ENCODE assay signal across 12 cellular contexts in genomic region chr5:139383275-139383992, GRCh38. TPM values are rescaled to one million over a fixed set of nuclear protein-coding genes. Genes with fewer than 3 reads are reported as not detected.
A peak's percentile ranks its signal among the peaks of the same experiment; 100 is the strongest.
DNase-seq lines count a peak whose midpoint lies in the region; ATAC-seq and TF ChIP-seq lines count a peak whose summit lies in the region.
"Had no signal": no experiment of that assay in that cellular context is flagged by ENCODE, and none has a peak within 500 bp of the region (broad histone marks: within the 10 kb centered on the region; RNA-seq: fewer than 3 reads in every experiment).

SLC23A1 (minus strand) TSS chr5:139383297; CDS start chr5:139383253, 44 bp downstream.

- H3K27ac ChIP-seq in DND-41 (ENCODE audit: low read length) (peak within 1 kb of the TSS; percentile 99), coronary artery (peak within 1 kb of the TSS in 1 of 2 donors; percentile 60), osteoblast (ENCODE audit: low read depth, low read length) (no peak within 1 kb of the TSS)

- H3K4me3 ChIP-seq in DND-41 (ENCODE audit: low read depth in 1 of 2, low read length in 2 of 2): no peak within 1 kb of the TSS
- 0 out of 2 replicates have a peak within 1 kb of the TSS, but pooled peaks have one; percentile 22 for H3K4me3 ChIP-seq in LNCaP clone FGC (ENCODE audit: low read depth, low read length)
- no peak within 1 kb of the TSS for H3K4me3 ChIP-seq in coronary artery
- no peak within 1 kb of the TSS for H3K4me3 ChIP-seq in osteoblast (ENCODE audit: insufficient read depth, low read length)
- H3K4me3 ChIP-seq: GM23338 had no signal

- peak within 1 kb of the TSS; percentile 87 for H3K9ac ChIP-seq in DND-41 (ENCODE audit: low read depth, low read length)

- H3K4me1 ChIP-seq in DND-41 (ENCODE audit: insufficient read depth, low read length) (peaks cover 53% of the 10 kb centered on the region), osteoblast (ENCODE audit: insufficient read depth, low read length) (peaks cover 4% of the 10 kb centered on the region)

- H3K9me3 ChIP-seq in DND-41 (ENCODE audit: insufficient read depth, low read length, severe bottlenecking) (no peaks in the 10 kb centered on the region), osteoblast (ENCODE audit: low read depth, low read length) (no peaks in the 10 kb centered on the region)

- H4K20me1 ChIP-seq in DND-41 (ENCODE audit: insufficient read depth, low read length): peaks cover 24% of the 10 kb centered on the region
- no peaks in the 10 kb centered on the region for H4K20me1 ChIP-seq in osteoblast (ENCODE audit: insufficient read depth, low read length)

- H3K4me2 ChIP-seq in DND-41 (ENCODE audit: insufficient read depth, low read length) (peak within 1 kb of the TSS; percentile 46; the same call in 1 of the 2 replicates), osteoblast (ENCODE audit: insufficient read depth, low read length) (no peak within 1 kb of the TSS)
- H3K4me2 ChIP-seq: GM23338 had no signal

- H3K36me3 ChIP-seq in DND-41 (ENCODE audit: insufficient read depth, low read length): peaks cover 32% of the 10 kb centered on the region
- no peaks in the 10 kb centered on the region for H3K36me3 ChIP-seq in osteoblast (ENCODE audit: insufficient read depth, low read length)

- H3K27me3 ChIP-seq in DND-41 (ENCODE audit: insufficient read depth, low read length, poor library complexity): no peaks in the 10 kb centered on the region
- no peaks in the 10 kb centered on the region for H3K27me3 ChIP-seq in osteoblast (ENCODE audit: insufficient read depth, low read length)

- ATAC-seq in DND-41 (ENCODE audit: insufficient read depth, low read depth): no peak
- ATAC-seq in HG03565 (IDR thresholded peaks at IDR 0.05; ENCODE audit: unreplicated experiment): no peak
- ATAC-seq: activated naive CD4-positive, alpha-beta T cell treated with anti-CD3 and anti-CD28 coated beads, Interleukin-2, amount 50 U/mL, for 72 hours; GM23338 had no signal

- H2AFZ ChIP-seq in DND-41 (ENCODE audit: low read depth, low read length) (no peak within 1 kb of the TSS), osteoblast (ENCODE audit: low read length) (no peak within 1 kb of the TSS)
- H2AFZ ChIP-seq: GM23338 had no signal

- H3K79me2 ChIP-seq in DND-41 (ENCODE audit: insufficient read depth, low read length): peaks cover 33% of the 10 kb centered on the region
- H3K79me2 ChIP-seq in osteoblast (ENCODE audit: insufficient read depth, low read length): no peaks in the 10 kb centered on the region

- DNase-seq in DND-41 (no peak), LNCaP clone FGC (ENCODE audit: low read depth) (no peak), coronary artery (ENCODE audit: low spot score) (peak; percentile 64), osteoblast (ENCODE audit: insufficient read length, low spot score, missing footprints) (peak; percentile 76), pons (ENCODE audit: low spot score) (no peak), COLO829 (ENCODE audit: low spot score) (no peak)
- DNase-seq: T1000 had no signal

- no peak for TF ChIP-seq CTCF in DND-41 (IDR thresholded peaks at IDR 0.05; ENCODE audit: borderline replicate concordance, extremely low read depth, low read length, poor library complexity, severe bottlenecking)
- TF ChIP-seq CTCF in LNCaP clone FGC (IDR thresholded peaks at IDR 0.05; ENCODE audit: control insufficient read depth, extremely low read depth, insufficient read depth): no peak
- no peak for TF ChIP-seq CTCF in coronary artery (IDR thresholded peaks at IDR 0.05)
- no peak for TF ChIP-seq CTCF in osteoblast (IDR thresholded peaks at IDR 0.05; ENCODE audit: extremely low read depth, low read depth, low read length)

RNA-seq across cellular contexts. Expression of gene SLC23A1, which starts in this region (rescaled TPM):
- not detected in 2 replicates for total RNA-seq in osteoblast
- total RNA-seq: GM23338, NCI-H460, temporal lobe had no signal

Comparison
In these comparisons a context has a peak if more than half of its experiments do, and no peak if none do; other contexts are left out.
1. Peak in DNase-seq in osteoblast; RNA of the gene not detected or under 1 TPM.